Comparison of ENCODE assay signal across 12 cellular contexts in genomic region chr20:24782801-24783630, GRCh38.
DNase-seq lines count a peak whose midpoint lies in the region; ATAC-seq and TF ChIP-seq lines count a peak whose summit lies in the region.
"Had no signal": no experiment of that assay in that cellular context is flagged by ENCODE, and none has a peak within 500 bp of the region (broad histone marks: within the 10 kb centered on the region; RNA-seq: fewer than 3 reads in every experiment).

No MANE protein-coding gene starts in this region.

- H3K4me1 ChIP-seq in IMR-90 (ENCODE audit: control insufficient read depth, insufficient read depth, low read length), result no peaks in the 10 kb centered on the region
- no peaks in the 10 kb centered on the region for H3K4me1 ChIP-seq in smooth muscle cell (ENCODE audit: low read depth)
- H3K4me1 ChIP-seq in mesenchymal stem cell (ENCODE audit: control insufficient read depth, insufficient read depth, low read depth, low read length), result peaks cover 27% of the 10 kb centered on the region
- no peaks in the 10 kb centered on the region for H3K4me1 ChIP-seq in ovary (ENCODE audit: insufficient read depth)

- H4K8ac ChIP-seq in IMR-90 (ENCODE audit: low read depth in 2 of 2, low read length in 2 of 2) (no peak overlapping the region), mesenchymal stem cell (ENCODE audit: low read length) (no peak overlapping the region)

- H3K23ac ChIP-seq in IMR-90 (ENCODE audit: low read depth, low read length) (no peak overlapping the region), mesenchymal stem cell (ENCODE audit: low read length in 2 of 2) (no peak overlapping the region)

- no peak overlapping the region for H3K27ac ChIP-seq in IMR-90 (ENCODE audit: insufficient read depth, low read length)
- H3K27ac ChIP-seq in brain microvascular endothelial cell, result no peak overlapping the region
- H3K27ac ChIP-seq in smooth muscle cell (ENCODE audit: low read depth), result no peak overlapping the region
- H3K27ac ChIP-seq in mesenchymal stem cell (ENCODE audit: low read length, poor library complexity, severe bottlenecking), result no peak overlapping the region
- no peak overlapping the region for H3K27ac ChIP-seq in ovary

- H3K9ac ChIP-seq in IMR-90 (ENCODE audit: low read depth, low read length), result no peak overlapping the region
- no peak overlapping the region for H3K9ac ChIP-seq in smooth muscle cell (ENCODE audit: low read depth)
- H3K9ac ChIP-seq in mesenchymal stem cell (ENCODE audit: low read length), result no peak overlapping the region

- peak; percentile 41 for DNase-seq in activated effector memory CD4-positive, alpha-beta T cell treated with anti-CD3 and anti-CD28 coated beads, Interleukin-2, amount 50 U/mL, for 16 hours
- DNase-seq in activated effector memory CD4-positive, alpha-beta T cell treated with Interleukin-2 at 50 U/mL for 16 hours, result no peak
- DNase-seq in IMR-90 (no peak), brain microvascular endothelial cell (no peak), smooth muscle cell (lab: John Stamatoyannopoulos, UW; ENCODE audit: unreplicated experiment) (no peak), mesenchymal stem cell (no peak), T-helper 1 cell (no peak), ovary (no peak)
- DNase-seq: activated CD4-positive, alpha-beta T cell treated with anti-CD3 and anti-CD28 coated beads, Interleukin-2, amount 10 ng/mL, durations not matched to agents 24 days and 14 days; activated naive CD4-positive, alpha-beta T cell; NCI-H2081 treated with DMSO at 0.1 percent for 48 hours had no signal

- H3K18ac ChIP-seq in IMR-90 (ENCODE audit: low read depth, low read length), result no peak overlapping the region
- no peak overlapping the region for H3K18ac ChIP-seq in mesenchymal stem cell (ENCODE audit: low read depth in 1 of 2, low read length in 2 of 2)

- H3K4me2 ChIP-seq in IMR-90 (ENCODE audit: low read depth, low read length), result no peak overlapping the region
- no peak overlapping the region for H3K4me2 ChIP-seq in smooth muscle cell
- H3K4me2 ChIP-seq in mesenchymal stem cell (ENCODE audit: low read length, poor library complexity, severe bottlenecking), result no peak overlapping the region

- POLR2A ChIA-PET in IMR-90 (lab: Charles Lee; ENCODE audit: unreplicated experiment), result no interaction called here

- H2AK5ac ChIP-seq in IMR-90 (ENCODE audit: low read depth, low read length), result no peak overlapping the region
- no peak overlapping the region for H2AK5ac ChIP-seq in mesenchymal stem cell (ENCODE audit: low read length, severe bottlenecking)

- no peak for ATAC-seq in IMR-90 (ENCODE audit: low read depth)
- ATAC-seq: T-cell had no signal

- no peak overlapping the region for H4K5ac ChIP-seq in IMR-90 (ENCODE audit: low read depth, low read length)

- no peak overlapping the region for H2BK5ac ChIP-seq in IMR-90 (ENCODE audit: low read depth, low read length, poor library complexity, severe bottlenecking)
- no peak overlapping the region for H2BK5ac ChIP-seq in mesenchymal stem cell (ENCODE audit: low read depth, low read length, poor library complexity, severe bottlenecking)

- H3K4me3 ChIP-seq in IMR-90 (ENCODE audit: insufficient read depth, low read depth, low read length) (no peak overlapping the region), brain microvascular endothelial cell (ENCODE audit: low read depth, low read length) (no peak overlapping the region), smooth muscle cell (no peak overlapping the region), mesenchymal stem cell (ENCODE audit: insufficient read depth in 1 of 2, low read depth in 1 of 2, low read length in 2 of 2) (no peak overlapping the region), ovary (no peak overlapping the region)

- peak overlapping the region; percentile 8 for H2AK9ac ChIP-seq in IMR-90 (replicated peaks; ENCODE audit: low read depth, low read length, poor library complexity)

- dilution Hi-C loops in IMR-90 (cut with HindIII; ENCODE audit: low sequenced_read_pairs, unreplicated experiment), result no loop called here

- H3K9me1 ChIP-seq in IMR-90 (ENCODE audit: insufficient read depth, low read length), result no peaks in the 10 kb centered on the region

- CTCF ChIA-PET in IMR-90 (lab: Yijun Ruan, JAX), result no interaction called here

- H3K9me3 ChIP-seq in IMR-90 (ENCODE audit: control insufficient read depth, insufficient read depth, low read length), result no peaks in the 10 kb centered on the region
- no peaks in the 10 kb centered on the region for H3K9me3 ChIP-seq in smooth muscle cell (replicated peaks; ENCODE audit: low read depth)
- no peaks in the 10 kb centered on the region for H3K9me3 ChIP-seq in mesenchymal stem cell (ENCODE audit: control insufficient read depth, low read length)
- no peaks in the 10 kb centered on the region for H3K9me3 ChIP-seq in ovary

- no peak for TF ChIP-seq POLR2A in IMR-90 (IDR thresholded peaks at IDR 0.05; ENCODE audit: low read depth, low read length)
- TF ChIP-seq POLR2A in ovary (IDR thresholded peaks at IDR 0.05), result no peak

- TF ChIP-seq EP300 in ovary (IDR thresholded peaks at IDR 0.05), result no peak

- no peak overlapping the region for H3K14ac ChIP-seq in IMR-90 (replicated peaks; ENCODE audit: low read depth, low read length)
- H3K14ac ChIP-seq in mesenchymal stem cell (ENCODE audit: low read length in 2 of 2), result no peak overlapping the region

- H3F3A ChIP-seq in smooth muscle cell (ENCODE audit: low read depth), result no peaks in the 10 kb centered on the region

- no peak for TF ChIP-seq RAD21 in IMR-90 (IDR thresholded peaks at IDR 0.05; ENCODE audit: low read length)

- BruUV-seq in IMR-90 (replicated peaks; lab: Mats Ljungman, UMichigan), result no TSS peak

- in situ Hi-C loops in IMR-90 (cut with MboI; ENCODE audit: low sequenced_read_pairs) (no loop called here), brain microvascular endothelial cell (cut with HindIII; ENCODE audit: low pct_ligation_motif_present, low sequenced_read_pairs) (no loop called here)

- TF ChIP-seq CTCF in IMR-90 (conservative IDR thresholded peaks at IDR 0.05; ENCODE audit: low read depth, low read length) (peak; percentile 11; the same call in 1 of the 2 replicates), brain microvascular endothelial cell (IDR thresholded peaks at IDR 0.05; ENCODE audit: low read depth, low read length, missing control alignments) (peak; percentile 49), smooth muscle cell (IDR thresholded peaks at IDR 0.05; ENCODE audit: borderline replicate concordance, insufficient read depth, poor library complexity, severe bottlenecking) (peak; percentile 32), ovary (IDR thresholded peaks at IDR 0.05) (no peak)

- H3K27me3 ChIP-seq in IMR-90 (ENCODE audit: control insufficient read depth, insufficient read depth, low read length), result peaks cover 36% of the 10 kb centered on the region
- H3K27me3 ChIP-seq in brain microvascular endothelial cell (replicated peaks), result no peaks in the 10 kb centered on the region
- no peaks in the 10 kb centered on the region for H3K27me3 ChIP-seq in smooth muscle cell (ENCODE audit: low read depth)
- peaks cover 0 to 75% of the 10 kb centered on the region in 2 experiments for H3K27me3 ChIP-seq in mesenchymal stem cell (ENCODE audit: control insufficient read depth in 1 of 2, insufficient read depth in 1 of 2, low read length in 2 of 2)
- no peaks in the 10 kb centered on the region for H3K27me3 ChIP-seq in ovary

- intact Hi-C loops in IMR-90 (cut with micrococcal nuclease) (no loop called here), ovary (cut with DNase I) (no loop called here)

- no peak overlapping the region for H2AFZ ChIP-seq in IMR-90 (replicated peaks; ENCODE audit: low read length, poor library complexity)
- no peak overlapping the region for H2AFZ ChIP-seq in smooth muscle cell (ENCODE audit: low read depth)
- H2AFZ ChIP-seq in mesenchymal stem cell (ENCODE audit: low read depth, low read length), result no peak overlapping the region

- H3K36me3 ChIP-seq in IMR-90 (ENCODE audit: control insufficient read depth, insufficient read depth, low read length) (no peaks in the 10 kb centered on the region), brain microvascular endothelial cell (replicated peaks) (no peaks in the 10 kb centered on the region), smooth muscle cell (ENCODE audit: low read depth) (no peaks in the 10 kb centered on the region), mesenchymal stem cell (ENCODE audit: control insufficient read depth in 1 of 2, insufficient read depth in 2 of 2, low read depth in 1 of 2, low read length in 2 of 2) (no peaks in the 10 kb centered on the region), ovary (no peaks in the 10 kb centered on the region)

- H3K4ac ChIP-seq in IMR-90 (ENCODE audit: low read depth, low read length), result no peak overlapping the region
- H3K4ac ChIP-seq in mesenchymal stem cell (ENCODE audit: low read depth in 1 of 2, low read length in 2 of 2), result no peak overlapping the region

- no peak overlapping the region for H4K91ac ChIP-seq in IMR-90 (ENCODE audit: insufficient read depth, low read depth, low read length)
- H4K91ac ChIP-seq in mesenchymal stem cell (ENCODE audit: low read length), result no peak overlapping the region

- H2BK20ac ChIP-seq in IMR-90 (ENCODE audit: low read depth, low read length), result no peak overlapping the region

- H2BK120ac ChIP-seq in IMR-90 (ENCODE audit: low read depth, low read length), result no peak overlapping the region
- no peak overlapping the region for H2BK120ac ChIP-seq in mesenchymal stem cell (ENCODE audit: low read depth, low read length)

- no peaks in the 10 kb centered on the region for H3K79me2 ChIP-seq in smooth muscle cell (ENCODE audit: low read depth)

- H4K20me1 ChIP-seq in IMR-90 (ENCODE audit: insufficient read depth, low read length) (no peaks in the 10 kb centered on the region), smooth muscle cell (ENCODE audit: low read depth) (no peaks in the 10 kb centered on the region)

- H3K56ac ChIP-seq in IMR-90 (ENCODE audit: extremely low read depth, insufficient read depth, low read length), result no peak overlapping the region

- H3K79me1 ChIP-seq in IMR-90 (ENCODE audit: low read depth in 1 of 2, low read length in 2 of 2), result no peaks in the 10 kb centered on the region
- H3K79me1 ChIP-seq in mesenchymal stem cell (replicated peaks; ENCODE audit: low read length, poor library complexity, severe bottlenecking), result no peaks in the 10 kb centered on the region

- WGBS in IMR-90 (ENCODE audit: extremely low coverage in 2 of 2, insufficient read length in 1 of 2), 2 experiments, result 77% methylated on average over 7 of the region's 12 CpGs; no CpG with 5 or more reads in 1 of the 2 experiments
- 86% methylated on average over 12 of the region's 12 CpGs for WGBS in smooth muscle cell (ENCODE audit: low lambda C conversion rate)
- WGBS in mesenchymal stem cell, result 67% methylated on average over 11 of the region's 12 CpGs
- WGBS in ovary, 3 donors, result 79 to 81% (median 81%) methylated on average over 12 of the region's 12 CpGs

- H2BK12ac ChIP-seq in mesenchymal stem cell (ENCODE audit: low read length in 2 of 2), result no peak overlapping the region

- H2BK15ac ChIP-seq in IMR-90 (ENCODE audit: low read depth, low read length) (no peak overlapping the region), mesenchymal stem cell (ENCODE audit: low read depth, poor library complexity, severe bottlenecking) (no peak overlapping the region)

TF ChIP-seq in IMR-90, 13 proteins besides CTCF, POLR2A, EP300 and RAD21 (continues in another document):
- no peak for TF ChIP-seq RCOR1 (IDR thresholded peaks at IDR 0.05; ENCODE audit: insufficient replicate concordance, low read length)

Comparison
In these comparisons a context has a peak if more than half of its experiments do, and no peak if none do; other contexts are left out.
1. CTCF ChIP-seq: peak in IMR-90 (single experiment), brain microvascular endothelial cell (single experiment) and smooth muscle cell (single experiment); none in ovary (0 of 3).